Comparison of ENCODE assay signal across 14 cellular contexts in the genomic region with DNA sequence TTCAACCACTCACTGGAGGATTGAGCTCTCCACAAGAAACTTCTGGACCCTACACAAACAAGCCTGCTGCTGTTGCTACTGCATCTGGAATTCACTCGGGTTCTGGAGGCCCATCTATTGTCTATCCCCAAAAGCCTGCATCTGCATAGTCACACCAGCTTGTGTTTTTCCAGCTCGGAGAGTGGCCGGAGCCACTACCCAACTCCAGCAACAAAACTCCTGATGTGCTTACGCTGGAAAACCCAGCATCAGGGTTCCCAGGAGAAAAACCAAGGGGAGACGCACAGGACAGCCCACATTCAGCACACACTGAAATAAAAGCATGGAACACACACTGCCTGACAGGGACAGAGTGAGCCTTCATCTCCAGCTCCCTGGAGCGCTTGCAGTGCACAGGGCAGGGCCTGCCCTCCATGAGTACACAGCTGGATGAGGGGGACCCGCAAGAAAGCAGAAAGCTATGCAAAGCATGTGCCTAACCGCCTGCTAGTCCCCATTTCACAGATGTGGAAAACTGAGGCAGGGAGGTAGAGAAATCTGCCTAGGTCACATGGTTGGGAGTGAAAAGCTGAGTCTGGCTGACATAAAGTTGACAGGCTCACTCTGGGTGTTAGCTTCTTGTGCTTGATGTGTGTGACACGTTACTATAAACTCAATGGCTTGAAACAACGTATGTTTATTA.
"Had no signal": no experiment of that assay in that cellular context is flagged by ENCODE, and none has a peak within 500 bp of the region (broad histone marks: within the 10 kb centered on the region; RNA-seq: fewer than 3 reads in every experiment).

No MANE protein-coding gene starts in this region.

- H3K27ac ChIP-seq: coronary artery, epithelial cell of prostate had no signal

- DNase-seq: activated CD4-positive, alpha-beta T cell treated with anti-CD3 and anti-CD28 coated beads for 48 hours; activated CD8-positive, alpha-beta memory T cell treated with anti-CD3 and anti-CD28 coated beads, Interleukin-2, amount 50 U/mL, for 48 hours; activated CD8-positive, alpha-beta T cell treated with anti-CD3 and anti-CD28 coated beads, Interleukin-2, amount 10 ng/mL, durations not matched to agents 7 days and 5 days; activated naive CD4-positive, alpha-beta T cell treated with Interleukin-2 at 50 U/mL for 16 hours; central memory CD4-positive, alpha-beta T cell; effector memory CD8-positive, alpha-beta T cell; immature natural killer cell; left colon; naive thymus-derived CD4-positive, alpha-beta T cell; nucleus accumbens; stomach had no signal

- H3K9me3 ChIP-seq: stomach, transverse colon had no signal

- H3K27me3 ChIP-seq: stomach, transverse colon had no signal

- H3K4me3 ChIP-seq: coronary artery, stomach, transverse colon had no signal

- H3K36me3 ChIP-seq: stomach, transverse colon had no signal
